ENCODE assay signal across 20 cellular contexts in the genomic region with DNA sequence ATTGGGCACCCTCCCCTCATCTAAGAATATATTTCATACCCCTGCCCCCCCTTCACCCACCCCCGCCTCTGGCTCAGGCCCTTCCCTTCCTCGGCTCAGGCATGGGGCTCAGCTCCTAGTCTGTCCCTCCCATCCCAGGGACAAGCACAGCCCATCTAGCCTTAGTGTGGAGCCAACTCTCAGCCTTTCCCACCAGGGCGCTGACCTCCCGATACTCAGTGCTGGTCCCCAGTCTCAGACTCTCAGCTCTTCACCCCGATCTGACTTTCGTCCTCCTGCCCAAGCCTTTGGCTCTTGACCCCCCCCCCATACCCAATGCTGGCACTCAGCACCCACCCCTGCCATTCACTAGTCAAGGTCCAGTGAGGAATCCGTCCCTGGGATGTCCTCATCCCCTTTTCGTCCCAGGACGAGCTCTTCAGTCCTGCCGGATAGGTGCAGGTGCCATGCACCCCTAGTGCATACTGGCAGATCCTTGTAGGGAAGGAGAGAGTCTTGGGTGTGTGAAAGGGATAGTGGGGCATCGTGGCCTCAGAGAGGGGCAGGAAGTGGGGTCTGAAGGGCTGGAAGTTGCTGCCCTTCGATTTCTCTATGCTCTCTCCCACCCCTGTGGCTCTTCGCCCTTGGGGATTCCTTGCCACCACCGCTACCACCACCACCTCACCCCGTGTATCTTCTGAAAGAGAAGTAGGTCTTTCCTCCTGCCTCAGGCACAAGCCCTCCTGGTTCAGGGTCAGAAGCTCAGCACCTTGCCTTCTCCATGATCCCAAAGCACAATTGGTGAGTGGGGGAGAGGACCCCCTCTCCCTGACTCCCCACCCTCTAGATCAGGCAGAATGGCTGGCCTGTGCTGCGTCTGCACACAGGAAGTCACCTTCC. TPM values are rescaled to one million over a fixed set of nuclear protein-coding genes. Genes with fewer than 3 reads are reported as not detected.
DNase-seq lines count a peak whose midpoint lies in the region; FAIRE-seq and TF ChIP-seq lines count a peak whose summit lies in the region.
"Had no signal": no experiment of that assay in that cellular context is flagged by ENCODE, and none has a peak within 500 bp of the region (broad histone marks: within the 10 kb centered on the region; RNA-seq: fewer than 3 reads in every experiment).

No MANE protein-coding gene starts in this region.

- no peaks in the 10 kb centered on the region for H3K36me3 Mint-ChIP-seq in activated T-cell treated with anti-CD3 and anti-CD28 coated beads, Interleukin-2, amount 50 U/mL, for 24 hours (ENCODE audit: low read depth)
- no peaks in the 10 kb centered on the region for H3K36me3 Mint-ChIP-seq in T-helper 1 cell treated with Interleukin-12 subunit alpha and Interleukin-12 subunit beta and Interleukin-4 antibody, amounts not matched to agents 30 μg/mL and 1 μg/mL, for 36 hours (ENCODE audit: low read depth)
- no peaks in the 10 kb centered on the region for H3K36me3 Mint-ChIP-seq in progenitor cell of endocrine pancreas (ENCODE audit: insufficient read depth)

- H3K14ac ChIP-seq in H1 (ENCODE audit: insufficient read length) = no peak overlapping the region

- no peak overlapping the region for H2BK20ac ChIP-seq in H1 (ENCODE audit: low read length)

- H2BK12ac ChIP-seq in H1 (ENCODE audit: low read depth, low read length) = no peak overlapping the region

- 0 out of 2 replicates have a peak overlapping the region, but pooled peaks have one; percentile 3 for H2AK5ac ChIP-seq in H1 (ENCODE audit: low read depth, low read length)

- peaks cover 5 to 16% (median 9%) of the 10 kb centered on the region in 4 experiments for H3K4me1 ChIP-seq in H1 (replicated peaks in 1 of 4; ENCODE audit: control insufficient read depth in 3 of 4, insufficient read depth in 4 of 4, low read length in 3 of 4)

- peak overlapping the region in 1 of 4 experiments; percentile 63; a peak in 1 of 8 replicates for H3K4me3 ChIP-seq in H1 (ENCODE audit: extremely low read depth in 1 of 4, insufficient read depth in 2 of 4, low read depth in 3 of 4, low read length in 4 of 4)
- H3K4me3 ChIP-seq: psoas muscle, uterus had no signal

- no peak overlapping the region for H3K18ac ChIP-seq in H1 (ENCODE audit: extremely low read depth, low read length)

- no peak overlapping the region; the same call in 1 of the 2 replicates for H4K8ac ChIP-seq in H1 (ENCODE audit: extremely low read depth, insufficient read depth, low read length)

- H3K9me3 ChIP-seq in H1 (ENCODE audit: insufficient read depth in 2 of 2, low read depth in 1 of 2, low read length in 1 of 2) = no peaks in the 10 kb centered on the region
- H3K9me3 ChIP-seq: Peyer's patch, psoas muscle, uterus had no signal

- no peaks in the 10 kb centered on the region for H3K36me3 ChIP-seq in H1 (ENCODE audit: control insufficient read depth in 2 of 4, insufficient read depth in 4 of 4, low read length in 3 of 4)
- H3K36me3 ChIP-seq: Peyer's patch, uterus had no signal

- no peak overlapping the region for H3K56ac ChIP-seq in H1 (replicated peaks; ENCODE audit: insufficient read length, low read depth, low read length)

- H4K5ac ChIP-seq in H1 (ENCODE audit: insufficient read length, low read depth, low read length) = no peak overlapping the region

- H3K79me2 ChIP-seq in H1 (ENCODE audit: control insufficient read depth in 1 of 2, insufficient read depth in 2 of 2, low read length in 2 of 2) = no peaks in the 10 kb centered on the region

- peaks cover 24 to 50% (median 40%) of the 10 kb centered on the region in 4 experiments for H3K27me3 ChIP-seq in H1 (replicated peaks in 1 of 4; ENCODE audit: control insufficient read depth in 3 of 4, extremely low read depth in 1 of 4, insufficient read depth in 3 of 4, low read length in 3 of 4)

- DNase-seq in activated T-cell treated with anti-CD3 and anti-CD28 coated beads, Interleukin-2, amount 50 U/mL, for 24 hours = peak; percentile 26
- DNase-seq in activated T-cell treated with anti-CD3 and anti-CD28 coated beads, Interleukin-2, amount 50 U/mL, for 1 hour = no peak
- DNase-seq in H1 (ENCODE audit: low read depth in 1 of 2, low spot score in 2 of 2) (no peak), progenitor cell of endocrine pancreas (ENCODE audit: low spot score, unreplicated experiment) (no peak), GM10266 (ENCODE audit: extremely low spot score) (no peak), NCI-H82 treated with DMSO at 0.1 percent for 48 hours (lab: John Stamatoyannopoulos, UW; ENCODE audit: unreplicated experiment) (no peak), middle frontal gyrus (ENCODE audit: extremely low spot score, low spot score) (no peak)
- DNase-seq: activated CD4-positive, alpha-beta T cell treated with anti-CD3 and anti-CD28 coated beads, Interleukin-2, amount 50 U/mL, for 48 hours; anterior cingulate cortex; dermis blood vessel endothelial cell; KG1; NCI-H446 treated with DMSO at 0.1 percent for 48 hours; psoas muscle; stimulated activated CD8-positive, alpha-beta memory T cell treated with anti-CD3 and anti-CD28 coated beads, Interleukin-4, amount 100 ng/mL, for 48 hours had no signal

- no peak overlapping the region for H3K23ac ChIP-seq in H1 (ENCODE audit: insufficient read length)

- no peak overlapping the region for H2BK120ac ChIP-seq in H1 (replicated peaks; ENCODE audit: low read depth, low read length)

- POLR2A ChIA-PET in H1 (lab: Charles Lee; ENCODE audit: partially characterized antibody) = interaction anchor here (0.8 to 1.5 kb wide), 2 partner anchors 20 to 158 kb away, joined by 3 to 7 read pairs; no protein-coding TSS in a partner anchor

- no peak for TF ChIP-seq RAD21 in H1 (IDR thresholded peaks at IDR 0.05 in 1 of 2, conservative IDR thresholded peaks at IDR 0.05 in 1 of 2; ENCODE audit: low read depth in 2 of 2, low read length in 2 of 2)

- no peak overlapping the region for H2BK5ac ChIP-seq in H1 (ENCODE audit: low read depth, low read length)

- H2BK15ac ChIP-seq in H1 (ENCODE audit: low read length) = no peak overlapping the region

- H3K4me2 ChIP-seq in H1 (ENCODE audit: insufficient read depth in 1 of 2, low read depth in 2 of 2, low read length in 2 of 2) = peak overlapping the region in 1 of 2 experiments; percentile 79; a peak in 1 of 4 replicates

- no peak overlapping the region for H3K27ac ChIP-seq in H1 (ENCODE audit: low read depth, low read length)
- H3K27ac ChIP-seq: Peyer's patch, psoas muscle, uterus had no signal

- H3K23me2 ChIP-seq in H1 (ENCODE audit: low read depth, low read length) = peaks cover 12% of the 10 kb centered on the region; the same call in 1 of the 2 replicates

- H3K79me1 ChIP-seq in H1 (ENCODE audit: low read depth, low read length) = no peaks in the 10 kb centered on the region

- no peak overlapping the region for H3K9ac ChIP-seq in H1 (replicated peaks in 1 of 4; ENCODE audit: extremely low read depth in 1 of 4, low read depth in 3 of 4, low read length in 3 of 4)

- peak overlapping the region; percentile 68 for H3K4me3 Mint-ChIP-seq in activated T-cell treated with anti-CD3 and anti-CD28 coated beads, Interleukin-2, amount 50 U/mL, for 24 hours
- peak overlapping the region; percentile 79 for H3K4me3 Mint-ChIP-seq in T-helper 1 cell treated with Interleukin-12 subunit alpha and Interleukin-12 subunit beta and Interleukin-4 antibody, amounts not matched to agents 30 μg/mL and 1 μg/mL, for 36 hours
- H3K4me3 Mint-ChIP-seq in progenitor cell of endocrine pancreas (ENCODE audit: low read depth) = peak overlapping the region; percentile 50

- H4K20me1 ChIP-seq in H1 (replicated peaks in 1 of 2; ENCODE audit: control insufficient read depth in 1 of 2, insufficient read depth in 2 of 2, low read length in 2 of 2) = peaks cover 0 to 3% of the 10 kb centered on the region in 2 experiments

- 83% methylated on average over 14 of the region's 16 CpGs; no CpG with 5 or more reads in 1 of the 2 experiments for WGBS in H1 (ENCODE audit: extremely low coverage in 1 of 2, insufficient coverage in 1 of 2, insufficient read length in 1 of 2, insufficient replicate concordance in 2 of 2, low coverage in 1 of 2, low lambda C conversion rate in 2 of 2, missing lambda C conversion rate in 1 of 2), 2 experiments

- H3K4ac ChIP-seq in H1 (replicated peaks; ENCODE audit: insufficient read length, low read depth, low read length) = no peak overlapping the region

- TF ChIP-seq POLR2A in H1 (IDR thresholded peaks at IDR 0.05; ENCODE audit: control extremely low read depth in 1 of 2, low read depth in 2 of 2, low read length in 2 of 2) = no peak

- H3K27me3 Mint-ChIP-seq in activated T-cell treated with anti-CD3 and anti-CD28 coated beads, Interleukin-2, amount 50 U/mL, for 24 hours = peaks cover 38% of the 10 kb centered on the region
- H3K27me3 Mint-ChIP-seq in T-helper 1 cell treated with Interleukin-12 subunit alpha and Interleukin-12 subunit beta and Interleukin-4 antibody, amounts not matched to agents 30 μg/mL and 1 μg/mL, for 36 hours (ENCODE audit: low read depth) = peaks cover 58% of the 10 kb centered on the region
- H3K27me3 Mint-ChIP-seq in progenitor cell of endocrine pancreas = peaks cover 64% of the 10 kb centered on the region

- H4K91ac ChIP-seq in H1 (replicated peaks; ENCODE audit: insufficient read length, low read length) = no peak overlapping the region

- H3K4me1 Mint-ChIP-seq in activated T-cell treated with anti-CD3 and anti-CD28 coated beads, Interleukin-2, amount 50 U/mL, for 24 hours (ENCODE audit: low read depth) = peaks cover 11% of the 10 kb centered on the region
- peaks cover 4% of the 10 kb centered on the region for H3K4me1 Mint-ChIP-seq in T-helper 1 cell treated with Interleukin-12 subunit alpha and Interleukin-12 subunit beta and Interleukin-4 antibody, amounts not matched to agents 30 μg/mL and 1 μg/mL, for 36 hours (ENCODE audit: low read depth)
- H3K4me1 Mint-ChIP-seq in progenitor cell of endocrine pancreas (ENCODE audit: low read depth) = peaks cover 3% of the 10 kb centered on the region

- CTCF ChIA-PET in H1 (lab: Charles Lee; ENCODE audit: partially characterized antibody) = interaction anchor here (0.6 to 45.7 kb wide), 15 partner anchors 0 to 244 kb away, joined by 3 to 952 read pairs (median 4); a partner anchor contains a TSS

- no peak overlapping the region for H2AFZ ChIP-seq in H1 (ENCODE audit: low read length)

- FAIRE-seq in H1 (lab: Jason Lieb, UNC) = no peak

- TF ChIP-seq CTCF in H1 (IDR thresholded peaks at IDR 0.05; ENCODE audit: control extremely low read depth in 1 of 3, insufficient read depth in 1 of 3, low read depth in 1 of 3, low read length in 3 of 3) (no peak), progenitor cell of endocrine pancreas (IDR thresholded peaks at IDR 0.05; ENCODE audit: unreplicated experiment) (no peak), GM10266 (IDR thresholded peaks at IDR 0.05; ENCODE audit: control insufficient read depth, insufficient read depth, low read depth, missing control alignments) (no peak)

- H3K27ac Mint-ChIP-seq in activated T-cell treated with anti-CD3 and anti-CD28 coated beads, Interleukin-2, amount 50 U/mL, for 24 hours = no peak overlapping the region
- no peak overlapping the region for H3K27ac Mint-ChIP-seq in T-helper 1 cell treated with Interleukin-12 subunit alpha and Interleukin-12 subunit beta and Interleukin-4 antibody, amounts not matched to agents 30 μg/mL and 1 μg/mL, for 36 hours
- H3K27ac Mint-ChIP-seq in progenitor cell of endocrine pancreas = no peak overlapping the region

- no peak for TF ChIP-seq EP300 in H1 (IDR thresholded peaks at IDR 0.05; ENCODE audit: borderline replicate concordance in 1 of 2, low read depth in 2 of 2, low read length in 2 of 2)

- no peaks in the 10 kb centered on the region for H3K9me3 Mint-ChIP-seq in activated T-cell treated with anti-CD3 and anti-CD28 coated beads, Interleukin-2, amount 50 U/mL, for 24 hours
- no peaks in the 10 kb centered on the region for H3K9me3 Mint-ChIP-seq in T-helper 1 cell treated with Interleukin-12 subunit alpha and Interleukin-12 subunit beta and Interleukin-4 antibody, amounts not matched to agents 30 μg/mL and 1 μg/mL, for 36 hours
- no peaks in the 10 kb centered on the region for H3K9me3 Mint-ChIP-seq in progenitor cell of endocrine pancreas (ENCODE audit: low read depth)

RNA-seq across cellular contexts. Expression of a gene that starts 2.4 kb away (rescaled TPM):
- total RNA-seq in H1 (2021; fragmentation: NEBNext Ultra II Directional; extraction: Animal tissue kit (Norgen Biotek cat#: 25700)) = 0.25 and 0.37 TPM in 2 replicates
- 0.25 and 0.26 TPM in 2 replicates for polyA plus RNA-seq in H1 (2011; rRNA removed)
- polyA plus RNA-seq in H1 (2011; cell fraction: cytosol; rRNA removed) = 0.13 TPM
- polyA plus RNA-seq in H1 (2011; cell fraction: nucleus; rRNA removed) = 0.29 TPM
- polyA plus RNA-seq in H1 (2012, experiment 1 of 2) = 0.47 to 0.88 TPM (median 0.64 TPM) in 4 replicates
- 0.43 TPM for polyA plus RNA-seq in H1 (2012, experiment 2 of 2)
- 0.57 TPM for polyA plus RNA-seq in H1 (2013, experiment 1 of 2)
- polyA plus RNA-seq in H1 (2013, experiment 2 of 2) = 0.50 TPM
- polyA minus RNA-seq in H1 (2011; rRNA and poly(A)+ RNA removed) = 0.17 and 0.22 TPM in 2 replicates
- not detected for polyA minus RNA-seq in H1 (2011; cell fraction: cytosol; rRNA and poly(A)+ RNA removed)
- 0.20 TPM for polyA minus RNA-seq in H1 (2011; cell fraction: nucleus; rRNA and poly(A)+ RNA removed)
- 0.11 TPM in 1 of 2 replicates, not detected in the other for total RNA-seq in progenitor cell of endocrine pancreas
- total RNA-seq: Daoy, fibroblast of lung, lung microvascular endothelial cell had no signal
- polyA plus RNA-seq: fibroblast of lung had no signal
